In the genomic region with DNA sequence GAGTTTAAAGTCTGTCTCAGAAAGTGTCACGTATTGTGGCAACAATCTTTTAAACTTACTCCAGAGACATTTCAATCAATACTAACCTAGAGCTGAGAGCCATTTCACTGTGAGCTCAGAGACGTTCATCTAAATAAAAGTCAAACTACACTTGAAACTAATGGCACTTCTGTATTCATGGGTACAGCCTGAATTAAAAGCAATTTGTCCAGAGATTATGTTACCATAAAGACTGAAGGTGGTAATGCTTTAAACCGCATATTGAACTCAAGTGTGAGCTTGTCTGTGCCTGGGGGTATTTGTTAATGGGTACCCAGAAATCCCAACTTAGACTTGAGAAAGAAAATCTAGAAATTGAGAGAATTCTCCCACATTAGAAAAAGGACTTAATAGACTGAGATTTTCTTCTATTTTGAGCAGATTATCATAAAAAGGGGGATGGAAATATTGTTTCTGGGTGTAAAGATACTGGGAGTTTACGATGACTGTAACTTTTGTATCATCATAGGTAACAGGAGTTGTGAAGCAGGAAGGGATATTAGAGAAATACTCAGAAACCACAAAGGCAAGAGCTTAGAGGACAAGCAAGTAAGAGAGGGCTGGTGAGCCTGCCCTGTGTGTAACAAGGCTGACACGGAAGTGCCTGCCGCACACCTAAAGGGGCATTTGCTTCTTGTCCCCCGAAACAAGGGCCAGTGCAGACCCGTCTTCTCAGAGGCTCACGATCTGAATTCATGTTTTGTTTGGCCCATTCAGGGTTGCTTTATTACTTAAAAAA, we compare ENCODE assay signal across 11 cellular contexts. TPM values are rescaled to one million over a fixed set of nuclear protein-coding genes. Genes with fewer than 3 reads are reported as not detected.
DNase-seq lines count a peak whose midpoint lies in the region; ATAC-seq and TF ChIP-seq lines count a peak whose summit lies in the region.
"Had no signal": no experiment of that assay in that cellular context is flagged by ENCODE, and none has a peak within 500 bp of the region (broad histone marks: within the 10 kb centered on the region; RNA-seq: fewer than 3 reads in every experiment).

No MANE protein-coding gene starts in this region.

- H3K27ac Mint-ChIP-seq in activated CD4-positive, alpha-beta T cell treated with anti-CD3 and anti-CD28 coated beads for 36 hours, result peak overlapping the region; percentile 57
- peak overlapping the region; percentile 11 for H3K27ac Mint-ChIP-seq in activated T-helper 17 cell treated with anti-CD3 and anti-CD28 coated beads, Interleukin-2, amount 50 U/mL, for 72 hours

- POLR2A ChIA-PET in activated CD4-positive, alpha-beta T cell treated with anti-CD3 and anti-CD28 coated beads for 36 hours (lab: Charles Lee), result interaction anchor here (0.5 kb wide), 1 partner anchor 8 kb away, joined by 3 read pairs; no protein-coding TSS in a partner anchor

- peaks cover 2% of the 10 kb centered on the region for H3K27me3 Mint-ChIP-seq in activated CD4-positive, alpha-beta T cell treated with anti-CD3 and anti-CD28 coated beads for 36 hours
- no peaks in the 10 kb centered on the region for H3K27me3 Mint-ChIP-seq in activated T-helper 17 cell treated with anti-CD3 and anti-CD28 coated beads, Interleukin-2, amount 50 U/mL, for 72 hours

- TF ChIP-seq CTCF in lower lobe of right lung (IDR thresholded peaks at IDR 0.05) (no peak), transverse colon (IDR thresholded peaks at IDR 0.05) (no peak)

- H3K9me3 Mint-ChIP-seq in activated CD4-positive, alpha-beta T cell treated with anti-CD3 and anti-CD28 coated beads for 36 hours (ENCODE audit: low read depth), result no peaks in the 10 kb centered on the region
- no peaks in the 10 kb centered on the region for H3K9me3 Mint-ChIP-seq in activated T-helper 17 cell treated with anti-CD3 and anti-CD28 coated beads, Interleukin-2, amount 50 U/mL, for 72 hours

- H3K9me3 ChIP-seq in lower lobe of right lung, result no peaks in the 10 kb centered on the region
- H3K9me3 ChIP-seq in transverse colon, result no peaks in the 10 kb centered on the region

- peak overlapping the region; percentile 8 for H3K27ac ChIP-seq in lower lobe of right lung
- peak overlapping the region; percentile 22 to 52 (median 42) for H3K27ac ChIP-seq in transverse colon
- H3K27ac ChIP-seq: VCaP had no signal

- WGBS in transverse colon (ENCODE audit: low coverage in 1 of 2), 2 donors, result 69 to 73% methylated on average over 9 of the region's 9 CpGs

- H3K4me3 ChIP-seq in lower lobe of right lung (no peak overlapping the region), transverse colon (no peak overlapping the region)

- CTCF ChIA-PET in activated CD4-positive, alpha-beta T cell treated with anti-CD3 and anti-CD28 coated beads for 36 hours (lab: Charles Lee), result interaction anchor here (0.8 to 1.1 kb wide), 4 partner anchors 17 to 109 kb away, joined by 3 read pairs; no protein-coding TSS in a partner anchor

- TF ChIP-seq POLR2A in transverse colon (IDR thresholded peaks at IDR 0.05), result no peak

- peaks cover 29% of the 10 kb centered on the region for H3K4me1 ChIP-seq in lower lobe of right lung
- H3K4me1 ChIP-seq in transverse colon, result peaks cover 4 to 42% (median 31%) of the 10 kb centered on the region in 4 donors

- peaks cover 12% of the 10 kb centered on the region for H3K36me3 ChIP-seq in lower lobe of right lung
- no peaks in the 10 kb centered on the region for H3K36me3 ChIP-seq in transverse colon

- intact Hi-C loops in activated CD4-positive, alpha-beta T cell treated with anti-CD3 and anti-CD28 coated beads for 36 hours (cut with DNase I, micrococcal nuclease), result no loop called here
- intact Hi-C loops in lower lobe of right lung (cut with DNase I), result no loop called here
- intact Hi-C loops in transverse colon (cut with DNase I; ENCODE audit: low total_unique reads), result no loop called here

- no peaks in the 10 kb centered on the region for H3K27me3 ChIP-seq in lower lobe of right lung (ENCODE audit: low read depth)
- no peaks in the 10 kb centered on the region for H3K27me3 ChIP-seq in transverse colon

- in situ Hi-C loops in transverse colon (cut with MboI; ENCODE audit: low pct_ligation_motif_present in 1 of 4, low pct_unique_long_range_greater_than_20kb in 1 of 4, low sequenced_read_pairs in 3 of 4), result no loop called here

- no peak for ATAC-seq in activated CD4-positive, alpha-beta T cell treated with anti-CD3 and anti-CD28 coated beads for 36 hours
- no peak for ATAC-seq in activated T-helper 17 cell treated with anti-CD3 and anti-CD28 coated beads, Interleukin-2, amount 50 U/mL, for 72 hours (replicated peaks)
- peak; percentile 57 to 77 for ATAC-seq in lower lobe of right lung
- ATAC-seq: Panc1 had no signal

- peaks cover 52% of the 10 kb centered on the region for H3K4me1 Mint-ChIP-seq in activated CD4-positive, alpha-beta T cell treated with anti-CD3 and anti-CD28 coated beads for 36 hours
- H3K4me1 Mint-ChIP-seq in activated T-helper 17 cell treated with anti-CD3 and anti-CD28 coated beads, Interleukin-2, amount 50 U/mL, for 72 hours, result peaks cover 42% of the 10 kb centered on the region

- no peak overlapping the region for H3K4me3 Mint-ChIP-seq in activated CD4-positive, alpha-beta T cell treated with anti-CD3 and anti-CD28 coated beads for 36 hours
- H3K4me3 Mint-ChIP-seq in activated T-helper 17 cell treated with anti-CD3 and anti-CD28 coated beads, Interleukin-2, amount 50 U/mL, for 72 hours, result no peak overlapping the region

- no peak for TF ChIP-seq EP300 in transverse colon (IDR thresholded peaks at IDR 0.05; ENCODE audit: low read depth)

- no peak for DNase-seq in activated CD4-positive, alpha-beta T cell treated with anti-CD3 and anti-CD28 coated beads for 36 hours
- DNase-seq in activated CD4-positive, alpha-beta T cell treated with anti-CD3 and anti-CD28 coated beads for 1 hour, result no peak
- DNase-seq in lower lobe of right lung (no peak), transverse colon (no peak)
- no peak for DNase-seq in activated CD4-positive, alpha-beta T cell treated with anti-CD3 and anti-CD28 coated beads for 48 hours
- no peak for DNase-seq in activated naive CD4-positive, alpha-beta T cell treated with anti-CD3 and anti-CD28 coated beads, Interleukin-2, amount 50 U/mL, for 16 hours
- no peak for DNase-seq in activated CD4-positive, CD25-positive, alpha-beta regulatory T cell (lab: John Stamatoyannopoulos, UW)
- DNase-seq: NCI-H510A treated with DMSO at 0.1 percent for 48 hours had no signal

- peaks cover 16% of the 10 kb centered on the region for H3K36me3 Mint-ChIP-seq in activated CD4-positive, alpha-beta T cell treated with anti-CD3 and anti-CD28 coated beads for 36 hours (ENCODE audit: low read depth)
- peaks cover 62% of the 10 kb centered on the region for H3K36me3 Mint-ChIP-seq in activated T-helper 17 cell treated with anti-CD3 and anti-CD28 coated beads, Interleukin-2, amount 50 U/mL, for 72 hours (ENCODE audit: low read depth)

RNA-seq across cellular contexts. Expression of a gene that starts 36.9 kb away (rescaled TPM):
- total RNA-seq in activated CD4-positive, alpha-beta T cell treated with anti-CD3 and anti-CD28 coated beads for 36 hours, result 10 to 100 TPM; 19.1 to 22.7 TPM
- 10 to 100 TPM; 43.3 to 54.1 TPM for total RNA-seq in activated T-helper 17 cell treated with anti-CD3 and anti-CD28 coated beads, Interleukin-2, amount 50 U/mL, for 72 hours
- total RNA-seq in lower lobe of right lung, result 54.2 TPM
- 10 to 100 TPM; 67.2 to 87.6 (median 79.3) TPM for total RNA-seq in transverse colon

Comparison
In these comparisons a context has a peak if more than half of its experiments do, and no peak if none do; other contexts are left out.
1. ATAC-seq: peak in lower lobe of right lung (2 of 2); none in activated CD4-positive, alpha-beta T cell treated with anti-CD3 and anti-CD28 coated beads for 36 hours (single experiment) and activated T-helper 17 cell treated with anti-CD3 and anti-CD28 coated beads, Interleukin-2, amount 50 U/mL, for 72 hours (single experiment).